10 cellular contexts compared by ENCODE assay signal in genomic region chr3:17044844-17045243, GRCh38.
A peak's percentile ranks its signal among the peaks of the same experiment; 100 is the strongest.
DNase-seq lines count a peak whose midpoint lies in the region; ATAC-seq and TF ChIP-seq lines count a peak whose summit lies in the region.
"Had no signal": no experiment of that assay in that cellular context is flagged by ENCODE, and none has a peak within 500 bp of the region (broad histone marks: within the 10 kb centered on the region; RNA-seq: fewer than 3 reads in every experiment).

No MANE protein-coding gene starts in this region.

- H3K36me3 Mint-ChIP-seq in natural killer cell treated with Interleukin-12 subunit alpha and Interleukin-12 subunit beta and Interleukin-15 and Interleukin-18, amount 100 ng/mL, for 72 hours, result peaks cover 32% of the 10 kb centered on the region
- H3K36me3 Mint-ChIP-seq in natural killer cell, result peaks cover 42% of the 10 kb centered on the region

- H3K4me1 Mint-ChIP-seq in natural killer cell treated with Interleukin-12 subunit alpha and Interleukin-12 subunit beta and Interleukin-15 and Interleukin-18, amount 100 ng/mL, for 72 hours (ENCODE audit: low read depth in 2 of 2), result peaks cover 41 to 42% of the 10 kb centered on the region in 2 donors
- peaks cover 46 to 63% of the 10 kb centered on the region in 2 donors for H3K4me1 Mint-ChIP-seq in natural killer cell

- no peak for TF ChIP-seq CTCF in natural killer cell (IDR thresholded peaks at IDR 0.05)

- DNase-seq in natural killer cell treated with Interleukin-12 subunit alpha and Interleukin-12 subunit beta and Interleukin-15 and Interleukin-18, amount 100 ng/mL, for 72 hours (ENCODE audit: low spot score), result no peak
- DNase-seq in natural killer cell (no peak), NCI-H1417 (lab: John Stamatoyannopoulos, UW) (no peak), SW 1271 (lab: John Stamatoyannopoulos, UW) (no peak), kidney glomerular epithelial cell (lab: John Stamatoyannopoulos, UW) (no peak)
- DNase-seq: DMS79, NCI-H1436 treated with DMSO at 0.1 percent for 48 hours had no signal

- no peaks in the 10 kb centered on the region for H3K27me3 Mint-ChIP-seq in natural killer cell treated with Interleukin-12 subunit alpha and Interleukin-12 subunit beta and Interleukin-15 and Interleukin-18, amount 100 ng/mL, for 72 hours
- no peaks in the 10 kb centered on the region for H3K27me3 Mint-ChIP-seq in natural killer cell (ENCODE audit: low read depth in 2 of 2)

- H3K27ac Mint-ChIP-seq in natural killer cell treated with Interleukin-12 subunit alpha and Interleukin-12 subunit beta and Interleukin-15 and Interleukin-18, amount 100 ng/mL, for 72 hours, result peak overlapping the region; percentile 25 to 76
- H3K27ac Mint-ChIP-seq in natural killer cell, result peak overlapping the region in 1 of 2 donors; percentile 37

- H3K9me3 Mint-ChIP-seq in natural killer cell treated with Interleukin-12 subunit alpha and Interleukin-12 subunit beta and Interleukin-15 and Interleukin-18, amount 100 ng/mL, for 72 hours, result peaks cover 3% of the 10 kb centered on the region
- H3K9me3 Mint-ChIP-seq in natural killer cell, result peaks cover 0 to 2% of the 10 kb centered on the region in 2 donors

- intact Hi-C loops in natural killer cell (cut with micrococcal nuclease), result no loop called here

- ATAC-seq in natural killer cell treated with Interleukin-12 subunit alpha and Interleukin-12 subunit beta and Interleukin-15 and Interleukin-18, amount 100 ng/mL, for 72 hours, result peak; percentile 71 to 78
- ATAC-seq in natural killer cell (no peak), GM21723 (IDR thresholded peaks at IDR 0.05; ENCODE audit: unreplicated experiment) (peak; percentile 88), HG03280 (IDR thresholded peaks at IDR 0.05; ENCODE audit: unreplicated experiment) (peak; percentile 84), HG03571 (IDR thresholded peaks at IDR 0.05; ENCODE audit: unreplicated experiment) (no peak)

- H3K4me3 Mint-ChIP-seq in natural killer cell treated with Interleukin-12 subunit alpha and Interleukin-12 subunit beta and Interleukin-15 and Interleukin-18, amount 100 ng/mL, for 72 hours, result no peak overlapping the region
- no peak overlapping the region for H3K4me3 Mint-ChIP-seq in natural killer cell

Comparison
In these comparisons a context has a peak if more than half of its experiments do, and no peak if none do; other contexts are left out.
1. ATAC-seq: peak in natural killer cell treated with Interleukin-12 subunit alpha and Interleukin-12 subunit beta and Interleukin-15 and Interleukin-18, amount 100 ng/mL, for 72 hours (2 of 2), GM21723 (single experiment) and HG03280 (single experiment); none in natural killer cell (0 of 3) and HG03571 (single experiment).